21 cellular contexts compared by ENCODE assay signal in genomic region chr1:223756002-223756775, GRCh38. TPM values are rescaled to one million over a fixed set of nuclear protein-coding genes. Genes with fewer than 3 reads are reported as not detected.
DNase-seq lines count a peak whose midpoint lies in the region; ATAC-seq and TF ChIP-seq lines count a peak whose summit lies in the region.
"Had no signal": no experiment of that assay in that cellular context is flagged by ENCODE, and none has a peak within 500 bp of the region (broad histone marks: within the 10 kb centered on the region; RNA-seq: fewer than 3 reads in every experiment).

No MANE protein-coding gene starts in this region.

- ATAC-seq in RWPE2 (ENCODE audit: low read depth): peak; percentile 16; the same call in 1 of the 3 replicates
- ATAC-seq in stimulated activated effector memory CD8-positive, alpha-beta T cell treated with anti-CD3 and anti-CD28 coated beads, Interleukin-12 subunit alpha, Interleukin-12 subunit beta, amount 100 ng/mL, for 72 hours: no peak
- ATAC-seq in HG03439 (IDR thresholded peaks at IDR 0.05; ENCODE audit: unreplicated experiment): no peak
- ATAC-seq in GM21723 (IDR thresholded peaks at IDR 0.05; ENCODE audit: unreplicated experiment): no peak
- ATAC-seq: stimulated activated memory B cell treated with anti-CD40 and anti-IgM and Interleukin-4, amounts not matched to agents 10 μg/mL and 1 μg/mL and 100 μg/mL, for 72 hours had no signal

- H3K9me3 ChIP-seq in RWPE2 (ENCODE audit: severe bottlenecking): no peaks in the 10 kb centered on the region
- H3K9me3 ChIP-seq: tibial nerve had no signal

- no peak overlapping the region for H3K4me3 Mint-ChIP-seq in stimulated activated effector memory CD8-positive, alpha-beta T cell treated with anti-CD3 and anti-CD28 coated beads, Interleukin-12 subunit alpha, Interleukin-12 subunit beta, amount 100 ng/mL, for 72 hours
- H3K4me3 Mint-ChIP-seq: nephron; stimulated activated memory B cell treated with anti-CD40 and anti-IgM and Interleukin-4, amounts not matched to agents 10 μg/mL and 1 μg/mL and 100 μg/mL, for 72 hours had no signal

- peaks cover 74% of the 10 kb centered on the region for H3K36me3 ChIP-seq in RWPE2 (ENCODE audit: low read depth)

- H3K9me3 Mint-ChIP-seq in stimulated activated effector memory CD8-positive, alpha-beta T cell treated with anti-CD3 and anti-CD28 coated beads, Interleukin-12 subunit alpha, Interleukin-12 subunit beta, amount 100 ng/mL, for 72 hours: no peaks in the 10 kb centered on the region
- H3K9me3 Mint-ChIP-seq: nephron; stimulated activated memory B cell treated with anti-CD40 and anti-IgM and Interleukin-4, amounts not matched to agents 10 μg/mL and 1 μg/mL and 100 μg/mL, for 72 hours had no signal

- no peak for TF ChIP-seq CTCF in RWPE2 (IDR thresholded peaks at IDR 0.05; ENCODE audit: poor library complexity, severe bottlenecking)

- H3K27ac Mint-ChIP-seq in stimulated activated effector memory CD8-positive, alpha-beta T cell treated with anti-CD3 and anti-CD28 coated beads, Interleukin-12 subunit alpha, Interleukin-12 subunit beta, amount 100 ng/mL, for 72 hours: peak overlapping the region; percentile 66
- H3K27ac Mint-ChIP-seq: nephron; stimulated activated memory B cell treated with anti-CD40 and anti-IgM and Interleukin-4, amounts not matched to agents 10 μg/mL and 1 μg/mL and 100 μg/mL, for 72 hours had no signal

- no peaks in the 10 kb centered on the region for H3K27me3 ChIP-seq in RWPE2 (ENCODE audit: insufficient read depth, poor library complexity, severe bottlenecking)
- H3K27me3 ChIP-seq: hepatocyte, tibial nerve had no signal

- peaks cover 99% of the 10 kb centered on the region for H3K36me3 Mint-ChIP-seq in stimulated activated effector memory CD8-positive, alpha-beta T cell treated with anti-CD3 and anti-CD28 coated beads, Interleukin-12 subunit alpha, Interleukin-12 subunit beta, amount 100 ng/mL, for 72 hours

- no peaks in the 10 kb centered on the region for H3K4me1 Mint-ChIP-seq in stimulated activated effector memory CD8-positive, alpha-beta T cell treated with anti-CD3 and anti-CD28 coated beads, Interleukin-12 subunit alpha, Interleukin-12 subunit beta, amount 100 ng/mL, for 72 hours
- H3K4me1 Mint-ChIP-seq: nephron; stimulated activated memory B cell treated with anti-CD40 and anti-IgM and Interleukin-4, amounts not matched to agents 10 μg/mL and 1 μg/mL and 100 μg/mL, for 72 hours had no signal

- H3K4me1 ChIP-seq in RWPE2 (ENCODE audit: insufficient read depth, poor library complexity, severe bottlenecking): no peaks in the 10 kb centered on the region

- DNase-seq in RWPE2 (ENCODE audit: low spot score): no peak
- DNase-seq in cerebellar cortex (ENCODE audit: low spot score): peak; percentile 56
- DNase-seq in medulla oblongata (ENCODE audit: extremely low spot score): peak; percentile 90
- no peak for DNase-seq in stimulated activated effector memory CD8-positive, alpha-beta T cell treated with anti-CD3 and anti-CD28 coated beads, Interleukin-12 subunit alpha, Interleukin-12 subunit beta, amount 100 ng/mL, for 72 hours (ENCODE audit: low spot score in 2 of 2)
- no peak for DNase-seq in SK-N-DZ (ENCODE audit: low spot score)
- DNase-seq: activated CD4-positive, alpha-beta T cell treated with anti-CD3 and anti-CD28 coated beads for 1 hour; activated effector memory CD4-positive, alpha-beta T cell treated with Interleukin-2 at 50 U/mL for 16 hours; amniotic stem cell; EL; mesendoderm; NCI-H2081; NCI-H446 treated with DMSO at 0.1 percent for 48 hours; right cardiac atrium had no signal

- no peak overlapping the region for H3K27ac ChIP-seq in RWPE2 (ENCODE audit: poor library complexity, severe bottlenecking)
- H3K27ac ChIP-seq: coronary artery, hepatocyte, KMS-11 had no signal

- H3K4me3 ChIP-seq in RWPE2 (ENCODE audit: severe bottlenecking): no peak overlapping the region
- H3K4me3 ChIP-seq: coronary artery, hepatocyte, tibial nerve had no signal

RNA-seq across cellular contexts. Expression of gene CAPN2, which starts 43.9 kb away (rescaled TPM):
- polyA plus RNA-seq in SK-N-DZ (2014; cell fraction: cytosol; rRNA removed): 38.3 and 39.7 TPM in 2 replicates
- polyA plus RNA-seq in SK-N-DZ (2014; cell fraction: nucleus; rRNA removed): 44.2 and 50.2 TPM in 2 replicates

Comparison
In these comparisons a context has a peak if more than half of its experiments do, and no peak if none do; other contexts are left out.
1. DNase-seq: peak in cerebellar cortex (single experiment) and medulla oblongata (single experiment); none in RWPE2 (single experiment), stimulated activated effector memory CD8-positive, alpha-beta T cell treated with anti-CD3 and anti-CD28 coated beads, Interleukin-12 subunit alpha, Interleukin-12 subunit beta, amount 100 ng/mL, for 72 hours (0 of 2) and SK-N-DZ (single experiment).